16 cellular contexts compared by ENCODE assay signal in genomic region chr4:20193522-20193902, GRCh38. TPM values are rescaled to one million over a fixed set of nuclear protein-coding genes. Genes with fewer than 3 reads are reported as not detected.
DNase-seq lines count a peak whose midpoint lies in the region; ATAC-seq and TF ChIP-seq lines count a peak whose summit lies in the region.
"Had no signal": no experiment of that assay in that cellular context is flagged by ENCODE, and none has a peak within 500 bp of the region (broad histone marks: within the 10 kb centered on the region; RNA-seq: fewer than 3 reads in every experiment).

No MANE protein-coding gene starts in this region.

- WGBS in ovary, 3 donors, result 10 to 16% (median 11%) methylated on average over 1 of the region's 1 CpG
- WGBS in stomach, 5 donors, result 42 to 59% (median 50%) methylated on average over 1 of the region's 1 CpG

- intact Hi-C loops in ovary (cut with DNase I) (no loop called here), stomach (cut with DNase I; ENCODE audit: low total_unique reads) (no loop called here)

- no peaks in the 10 kb centered on the region for H3K27me3 Mint-ChIP-seq in HFFc6 (ENCODE audit: insufficient read depth)
- H3K27me3 Mint-ChIP-seq: activated CD4-positive, alpha-beta T cell treated with anti-CD3 and anti-CD28 coated beads, Interleukin-2, amount 10 ng/mL, durations not matched to agents 24 days and 14 days; activated naive CD4-positive, alpha-beta T cell treated with anti-CD3 and anti-CD28 coated beads, Interleukin-2, amount 10 ng/mL, durations not matched to agents 7 days and 5 days had no signal

- TF ChIP-seq CTCF in HFFc6 (IDR thresholded peaks at IDR 0.05), result no peak
- TF ChIP-seq CTCF in cardiac fibroblast (IDR thresholded peaks at IDR 0.05; ENCODE audit: low read depth, low read length), result no peak
- no peak for TF ChIP-seq CTCF in right atrium auricular region (IDR thresholded peaks at IDR 0.05)
- no peak for TF ChIP-seq CTCF in ovary (IDR thresholded peaks at IDR 0.05)
- no peak for TF ChIP-seq CTCF in stomach (IDR thresholded peaks at IDR 0.05)

- H3K9me3 Mint-ChIP-seq in HFFc6, result peaks cover 20% of the 10 kb centered on the region

- H3K4me1 ChIP-seq in right atrium auricular region (no peaks in the 10 kb centered on the region), ovary (ENCODE audit: insufficient read depth) (no peaks in the 10 kb centered on the region), stomach (peaks cover 0 to 4% (median 0%) of the 10 kb centered on the region in 4 donors)
- H3K4me1 ChIP-seq: sigmoid colon had no signal

- no peak for TF ChIP-seq EP300 in ovary (IDR thresholded peaks at IDR 0.05)
- TF ChIP-seq EP300 in stomach (IDR thresholded peaks at IDR 0.05), result no peak

- peak overlapping the region; percentile 38; the same call in 1 of the 2 replicates for H3K4me3 Mint-ChIP-seq in HFFc6
- H3K4me3 Mint-ChIP-seq: activated CD4-positive, alpha-beta T cell treated with anti-CD3 and anti-CD28 coated beads, Interleukin-2, amount 10 ng/mL, durations not matched to agents 24 days and 14 days; activated naive CD4-positive, alpha-beta T cell treated with anti-CD3 and anti-CD28 coated beads, Interleukin-2, amount 10 ng/mL, durations not matched to agents 7 days and 5 days had no signal

- H3K27me3 ChIP-seq in right atrium auricular region (no peaks in the 10 kb centered on the region), ovary (no peaks in the 10 kb centered on the region), stomach (no peaks in the 10 kb centered on the region)
- H3K27me3 ChIP-seq: sigmoid colon had no signal

- H3K9me3 ChIP-seq in right atrium auricular region (no peaks in the 10 kb centered on the region), ovary (no peaks in the 10 kb centered on the region), stomach (peaks cover 0 to 10% (median 2%) of the 10 kb centered on the region in 4 donors)

- ATAC-seq in GM19455 (IDR thresholded peaks at IDR 0.05; ENCODE audit: unreplicated experiment), result no peak

- H3K36me3 Mint-ChIP-seq in HFFc6 (ENCODE audit: low read depth), result peaks cover 21% of the 10 kb centered on the region
- H3K36me3 Mint-ChIP-seq: activated naive CD4-positive, alpha-beta T cell treated with anti-CD3 and anti-CD28 coated beads, Interleukin-2, amount 10 ng/mL, durations not matched to agents 7 days and 5 days had no signal

- H3K27ac Mint-ChIP-seq in HFFc6, result no peak overlapping the region
- H3K27ac Mint-ChIP-seq: activated CD4-positive, alpha-beta T cell treated with anti-CD3 and anti-CD28 coated beads, Interleukin-2, amount 10 ng/mL, durations not matched to agents 24 days and 14 days; activated naive CD4-positive, alpha-beta T cell treated with anti-CD3 and anti-CD28 coated beads, Interleukin-2, amount 10 ng/mL, durations not matched to agents 7 days and 5 days had no signal

- TF ChIP-seq POLR2A in ovary (IDR thresholded peaks at IDR 0.05) (no peak), stomach (IDR thresholded peaks at IDR 0.05) (no peak)

- H3K27ac ChIP-seq in right atrium auricular region (peak overlapping the region; percentile 24 to 50), skin epidermis (peak overlapping the region in 17 of 21 experiments; percentile 0 to 73 (median 50)), ovary (no peak overlapping the region), stomach (peak overlapping the region in 2 of 5 donors; percentile 3 to 49)

- DNase-seq in HFFc6 (no peak), cardiac fibroblast (ENCODE audit: low read depth in 2 of 2) (peak; percentile 32 to 40), right atrium auricular region (ENCODE audit: low spot score) (no peak), ovary (no peak), activated T-cell treated with anti-CD3 and anti-CD28 coated beads for 4 hours (no peak), stomach (no peak)
- DNase-seq: activated CD4-positive, alpha-beta T cell treated with anti-CD3 and anti-CD28 coated beads, Interleukin-2, amount 10 ng/mL, durations not matched to agents 24 days and 14 days; activated naive CD4-positive, alpha-beta T cell treated with anti-CD3 and anti-CD28 coated beads, Interleukin-2, amount 10 ng/mL, durations not matched to agents 7 days and 5 days; NCI-H1930; NCI-H524 treated with DMSO at 0.1 percent for 48 hours; nucleus accumbens; sigmoid colon; stimulated activated CD4-positive, alpha-beta T cell treated with anti-CD3 and anti-CD28 coated beads, Interleukin-4, amount 100 ng/mL, for 24 hours had no signal

- H3K4me1 Mint-ChIP-seq in HFFc6 (ENCODE audit: low read depth), result no peaks in the 10 kb centered on the region
- H3K4me1 Mint-ChIP-seq: activated CD4-positive, alpha-beta T cell treated with anti-CD3 and anti-CD28 coated beads, Interleukin-2, amount 10 ng/mL, durations not matched to agents 24 days and 14 days; activated naive CD4-positive, alpha-beta T cell treated with anti-CD3 and anti-CD28 coated beads, Interleukin-2, amount 10 ng/mL, durations not matched to agents 7 days and 5 days had no signal

- H3K4me3 ChIP-seq in cardiac fibroblast (replicated peaks in 1 of 2; ENCODE audit: low read depth in 2 of 2, low read length in 2 of 2) (no peak overlapping the region), right atrium auricular region (no peak overlapping the region), skin epidermis (no peak overlapping the region), ovary (no peak overlapping the region), stomach (no peak overlapping the region)
- H3K4me3 ChIP-seq: sigmoid colon had no signal

- no peaks in the 10 kb centered on the region for H3K36me3 ChIP-seq in right atrium auricular region
- H3K36me3 ChIP-seq in ovary, result no peaks in the 10 kb centered on the region
- no peaks in the 10 kb centered on the region for H3K36me3 ChIP-seq in stomach
- H3K36me3 ChIP-seq: sigmoid colon had no signal

RNA-seq across cellular contexts. Expression of gene SLIT2, which starts 58.2 kb away (rescaled TPM):
- 100 to 1,000 TPM; 108 to 144 (median 131) TPM for total RNA-seq in HFFc6 (2021; fragmentation: NEBNext Ultra II Directional; extraction: Animal tissue kit (Norgen Biotek cat#: 25700))
- total RNA-seq in right atrium auricular region, result 10 to 100 TPM in 1 of 2 donors, 1 to 10 TPM in 1; 6.7 to 12.1 TPM
- 10 to 100 TPM in 4 of 7 donors, 1 to 10 TPM in 3; 5.3 to 17.7 (median 10.1) TPM for total RNA-seq in ovary
- 10 to 100 TPM in 1 of 2 donors, 1 to 10 TPM in 1; 2.0 to 16.1 TPM for polyA plus RNA-seq in ovary
- total RNA-seq in stomach, result 10 to 100 TPM in 2 of 5 donors, 1 to 10 TPM in 3; 4.1 to 57.3 (median 9.6) TPM
- polyA plus RNA-seq in stomach, result 1 to 10 TPM; 2.1 to 4.6 (median 2.6) TPM
- total RNA-seq: OCI-LY7 had no signal

Comparison
In these comparisons a context has a peak if more than half of its experiments do, and no peak if none do; other contexts are left out.
1. DNase-seq: peak in cardiac fibroblast (2 of 2); none in HFFc6 (single experiment), right atrium auricular region (single experiment), ovary (0 of 5), activated T-cell treated with anti-CD3 and anti-CD28 coated beads for 4 hours (single experiment) and stomach (single experiment).
2. H3K27ac ChIP-seq: peak in right atrium auricular region (2 of 2) and skin epidermis (17 of 21); none in ovary (0 of 2).